ENCODE assay signal across 2 cellular contexts in the genomic region with DNA sequence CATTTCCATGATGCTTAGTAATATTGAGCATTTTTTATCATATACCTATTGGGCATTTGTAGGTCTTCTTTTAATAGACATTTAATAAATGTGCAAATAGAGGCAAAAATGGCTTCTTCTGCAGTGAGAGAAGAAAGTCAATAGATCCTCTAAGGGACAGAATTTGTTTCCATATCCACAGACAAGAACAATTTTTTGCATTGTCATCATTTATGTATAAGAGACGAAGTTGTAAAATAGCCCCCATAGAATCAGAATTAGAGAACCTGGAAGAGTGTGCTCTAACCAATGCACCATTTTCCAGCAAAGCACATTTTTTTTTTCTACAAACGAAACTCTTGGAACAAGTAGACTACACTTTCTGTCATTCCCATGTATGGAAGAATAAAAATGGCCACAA.
A peak's percentile ranks its signal among the peaks of the same experiment; 100 is the strongest.
TF ChIP-seq lines count a peak whose summit lies in the region.

No MANE protein-coding gene starts in this region.

TF ChIP-seq in HepG2, 621 proteins besides CTCF, POLR2A, EP300 and RAD21 (continued from another document):
- TF ChIP-seq ESRRA (CRISPR knock-in tag; IDR thresholded peaks at IDR 0.05; ENCODE audit: low read depth) (no peak), MAFF (IDR thresholded peaks at IDR 0.05; ENCODE audit: low read depth, low read length) (peak; percentile 95)

TF ChIP-seq in K562, 482 proteins besides CTCF, POLR2A, EP300 and RAD21 (continued from another document):
- TF ChIP-seq, protein P1, sequence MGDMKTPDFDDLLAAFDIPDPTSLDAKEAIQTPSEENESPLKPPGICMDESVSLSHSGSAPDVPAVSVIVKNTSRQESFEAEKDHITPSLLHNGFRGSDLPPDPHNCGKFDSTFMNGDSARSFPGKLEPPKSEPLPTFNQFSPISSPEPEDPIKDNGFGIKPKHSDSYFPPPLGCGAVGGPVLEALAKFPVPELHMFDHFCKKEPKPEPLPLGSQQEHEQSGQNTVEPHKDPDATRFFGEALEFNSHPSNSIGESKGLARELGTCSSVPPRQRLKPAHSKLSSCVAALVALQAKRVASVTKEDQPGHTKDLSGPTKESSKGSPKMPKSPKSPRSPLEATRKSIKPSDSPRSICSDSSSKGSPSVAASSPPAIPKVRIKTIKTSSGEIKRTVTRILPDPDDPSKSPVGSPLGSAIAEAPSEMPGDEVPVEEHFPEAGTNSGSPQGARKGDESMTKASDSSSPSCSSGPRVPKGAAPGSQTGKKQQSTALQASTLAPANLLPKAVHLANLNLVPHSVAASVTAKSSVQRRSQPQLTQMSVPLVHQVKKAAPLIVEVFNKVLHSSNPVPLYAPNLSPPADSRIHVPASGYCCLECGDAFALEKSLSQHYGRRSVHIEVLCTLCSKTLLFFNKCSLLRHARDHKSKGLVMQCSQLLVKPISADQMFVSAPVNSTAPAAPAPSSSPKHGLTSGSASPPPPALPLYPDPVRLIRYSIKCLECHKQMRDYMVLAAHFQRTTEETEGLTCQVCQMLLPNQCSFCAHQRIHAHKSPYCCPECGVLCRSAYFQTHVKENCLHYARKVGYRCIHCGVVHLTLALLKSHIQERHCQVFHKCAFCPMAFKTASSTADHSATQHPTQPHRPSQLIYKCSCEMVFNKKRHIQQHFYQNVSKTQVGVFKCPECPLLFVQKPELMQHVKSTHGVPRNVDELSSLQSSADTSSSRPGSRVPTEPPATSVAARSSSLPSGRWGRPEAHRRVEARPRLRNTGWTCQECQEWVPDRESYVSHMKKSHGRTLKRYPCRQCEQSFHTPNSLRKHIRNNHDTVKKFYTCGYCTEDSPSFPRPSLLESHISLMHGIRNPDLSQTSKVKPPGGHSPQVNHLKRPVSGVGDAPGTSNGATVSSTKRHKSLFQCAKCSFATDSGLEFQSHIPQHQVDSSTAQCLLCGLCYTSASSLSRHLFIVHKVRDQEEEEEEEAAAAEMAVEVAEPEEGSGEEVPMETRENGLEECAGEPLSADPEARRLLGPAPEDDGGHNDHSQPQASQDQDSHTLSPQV (IDR thresholded peaks at IDR 0.05), result no peak
- TF ChIP-seq BRF1 (IDR thresholded peaks at IDR 0.05; ENCODE audit: borderline replicate concordance, extremely low read depth, insufficient read length) (no peak), ZNF263 (CRISPR knock-in tag; IDR thresholded peaks at IDR 0.05; ENCODE audit: borderline replicate concordance) (no peak), THRAP3 (IDR thresholded peaks at IDR 0.05; ENCODE audit: borderline replicate concordance) (no peak), DDX20 (tag; IDR thresholded peaks at IDR 0.05; ENCODE audit: low read depth) (no peak), MAFF (IDR thresholded peaks at IDR 0.05; ENCODE audit: low read length) (peak; percentile 72), POU5F1 (IDR thresholded peaks at IDR 0.05; ENCODE audit: borderline replicate concordance, low read depth, low read length, partially characterized antibody) (no peak), MAFK (IDR thresholded peaks at IDR 0.05; ENCODE audit: low read length) (peak; percentile 70), ZNF316 (IDR thresholded peaks at IDR 0.05) (peak; percentile 53), NELFE (IDR thresholded peaks at IDR 0.05; ENCODE audit: insufficient read depth, insufficient read length) (no peak), CC2D1A (IDR thresholded peaks at IDR 0.05) (no peak), C11orf30 (IDR thresholded peaks at IDR 0.05; ENCODE audit: low read depth) (peak; percentile 27; the same call in 1 of the 2 replicates), ZNF507 (tag; conservative IDR thresholded peaks at IDR 0.05) (no peak), NFATC3 (IDR thresholded peaks at IDR 0.05) (no peak), TBP (optimal IDR thresholded peaks at IDR 0.05; ENCODE audit: low read depth, low read length) (no peak), ZNF77 (CRISPR knock-in tag; IDR thresholded peaks at IDR 0.05) (no peak), ZFX (CRISPR knock-in tag; IDR thresholded peaks at IDR 0.05) (no peak), ZNF212 (CRISPR knock-in tag; IDR thresholded peaks at IDR 0.05) (no peak), MCM7 (IDR thresholded peaks at IDR 0.05) (no peak), ZNF408 (CRISPR knock-in tag; IDR thresholded peaks at IDR 0.05; ENCODE audit: low read depth) (no peak), MAFG (tag; conservative IDR thresholded peaks at IDR 0.05) (peak; percentile 45; the same call in 1 of the 2 replicates), RFX7 (CRISPR knock-in tag; IDR thresholded peaks at IDR 0.05) (no peak)
- TF ChIP-seq, protein P2, sequence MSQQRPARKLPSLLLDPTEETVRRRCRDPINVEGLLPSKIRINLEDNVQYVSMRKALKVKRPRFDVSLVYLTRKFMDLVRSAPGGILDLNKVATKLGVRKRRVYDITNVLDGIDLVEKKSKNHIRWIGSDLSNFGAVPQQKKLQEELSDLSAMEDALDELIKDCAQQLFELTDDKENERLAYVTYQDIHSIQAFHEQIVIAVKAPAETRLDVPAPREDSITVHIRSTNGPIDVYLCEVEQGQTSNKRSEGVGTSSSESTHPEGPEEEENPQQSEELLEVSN (IDR thresholded peaks at IDR 0.05; ENCODE audit: borderline replicate concordance in 1 of 2, extremely low read depth in 1 of 2, insufficient read depth in 1 of 2, insufficient read length in 1 of 2, low read depth in 1 of 2, low read length in 1 of 2, poor library complexity in 1 of 2, severe bottlenecking in 1 of 2), result no peak
- TF ChIP-seq, protein P3, sequence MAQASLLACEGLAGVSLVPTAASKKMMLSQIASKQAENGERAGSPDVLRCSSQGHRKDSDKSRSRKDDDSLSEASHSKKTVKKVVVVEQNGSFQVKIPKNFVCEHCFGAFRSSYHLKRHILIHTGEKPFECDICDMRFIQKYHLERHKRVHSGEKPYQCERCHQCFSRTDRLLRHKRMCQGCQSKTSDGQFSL (CRISPR knock-in tag; IDR thresholded peaks at IDR 0.05), result no peak
- TF ChIP-seq, protein P3 (tag; IDR thresholded peaks at IDR 0.05), result no peak
- TF ChIP-seq, protein P4, sequence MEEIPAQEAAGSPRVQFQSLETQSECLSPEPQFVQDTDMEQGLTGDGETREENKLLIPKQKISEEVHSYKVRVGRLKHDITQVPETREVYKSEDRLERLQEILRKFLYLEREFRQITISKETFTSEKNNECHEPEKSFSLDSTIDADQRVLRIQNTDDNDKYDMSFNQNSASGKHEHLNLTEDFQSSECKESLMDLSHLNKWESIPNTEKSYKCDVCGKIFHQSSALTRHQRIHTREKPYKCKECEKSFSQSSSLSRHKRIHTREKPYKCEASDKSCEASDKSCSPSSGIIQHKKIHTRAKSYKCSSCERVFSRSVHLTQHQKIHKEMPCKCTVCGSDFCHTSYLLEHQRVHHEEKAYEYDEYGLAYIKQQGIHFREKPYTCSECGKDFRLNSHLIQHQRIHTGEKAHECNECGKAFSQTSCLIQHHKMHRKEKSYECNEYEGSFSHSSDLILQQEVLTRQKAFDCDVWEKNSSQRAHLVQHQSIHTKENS (CRISPR knock-in tag; IDR thresholded peaks at IDR 0.05), result no peak
- TF ChIP-seq, protein P5, sequence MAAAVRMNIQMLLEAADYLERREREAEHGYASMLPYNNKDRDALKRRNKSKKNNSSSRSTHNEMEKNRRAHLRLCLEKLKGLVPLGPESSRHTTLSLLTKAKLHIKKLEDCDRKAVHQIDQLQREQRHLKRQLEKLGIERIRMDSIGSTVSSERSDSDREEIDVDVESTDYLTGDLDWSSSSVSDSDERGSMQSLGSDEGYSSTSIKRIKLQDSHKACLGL (CRISPR knock-in tag; IDR thresholded peaks at IDR 0.05; ENCODE audit: borderline replicate concordance, poor library complexity, severe bottlenecking), result no peak
- TF ChIP-seq, protein P6, sequence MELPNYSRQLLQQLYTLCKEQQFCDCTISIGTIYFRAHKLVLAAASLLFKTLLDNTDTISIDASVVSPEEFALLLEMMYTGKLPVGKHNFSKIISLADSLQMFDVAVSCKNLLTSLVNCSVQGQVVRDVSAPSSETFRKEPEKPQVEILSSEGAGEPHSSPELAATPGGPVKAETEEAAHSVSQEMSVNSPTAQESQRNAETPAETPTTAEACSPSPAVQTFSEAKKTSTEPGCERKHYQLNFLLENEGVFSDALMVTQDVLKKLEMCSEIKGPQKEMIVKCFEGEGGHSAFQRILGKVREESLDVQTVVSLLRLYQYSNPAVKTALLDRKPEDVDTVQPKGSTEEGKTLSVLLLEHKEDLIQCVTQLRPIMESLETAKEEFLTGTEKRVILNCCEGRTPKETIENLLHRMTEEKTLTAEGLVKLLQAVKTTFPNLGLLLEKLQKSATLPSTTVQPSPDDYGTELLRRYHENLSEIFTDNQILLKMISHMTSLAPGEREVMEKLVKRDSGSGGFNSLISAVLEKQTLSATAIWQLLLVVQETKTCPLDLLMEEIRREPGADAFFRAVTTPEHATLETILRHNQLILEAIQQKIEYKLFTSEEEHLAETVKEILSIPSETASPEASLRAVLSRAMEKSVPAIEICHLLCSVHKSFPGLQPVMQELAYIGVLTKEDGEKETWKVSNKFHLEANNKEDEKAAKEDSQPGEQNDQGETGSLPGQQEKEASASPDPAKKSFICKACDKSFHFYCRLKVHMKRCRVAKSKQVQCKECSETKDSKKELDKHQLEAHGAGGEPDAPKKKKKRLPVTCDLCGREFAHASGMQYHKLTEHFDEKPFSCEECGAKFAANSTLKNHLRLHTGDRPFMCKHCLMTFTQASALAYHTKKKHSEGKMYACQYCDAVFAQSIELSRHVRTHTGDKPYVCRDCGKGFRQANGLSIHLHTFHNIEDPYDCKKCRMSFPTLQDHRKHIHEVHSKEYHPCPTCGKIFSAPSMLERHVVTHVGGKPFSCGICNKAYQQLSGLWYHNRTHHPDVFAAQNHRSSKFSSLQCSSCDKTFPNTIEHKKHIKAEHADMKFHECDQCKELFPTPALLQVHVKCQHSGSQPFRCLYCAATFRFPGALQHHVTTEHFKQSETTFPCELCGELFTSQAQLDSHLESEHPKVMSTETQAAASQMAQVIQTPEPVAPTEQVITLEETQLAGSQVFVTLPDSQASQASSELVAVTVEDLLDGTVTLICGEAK (IDR thresholded peaks at IDR 0.05), result no peak
- TF ChIP-seq, protein P6 (CRISPR knock-in tag; IDR thresholded peaks at IDR 0.05), result no peak
- TF ChIP-seq, protein P7, sequence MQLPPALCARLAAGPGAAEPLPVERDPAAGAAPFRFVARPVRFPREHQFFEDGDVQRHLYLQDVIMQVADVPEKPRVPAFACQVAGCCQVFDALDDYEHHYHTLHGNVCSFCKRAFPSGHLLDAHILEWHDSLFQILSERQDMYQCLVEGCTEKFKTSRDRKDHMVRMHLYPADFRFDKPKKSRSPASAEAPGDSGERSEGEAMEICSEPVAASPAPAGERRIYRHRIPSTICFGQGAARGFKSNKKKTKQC (CRISPR knock-in tag; IDR thresholded peaks at IDR 0.05), result no peak
